In genomic region chr2:218635719-218636118, GRCh38 we compare ENCODE assay signal across 30 cellular contexts.
"Had no signal": no experiment of that assay in that cellular context is flagged by ENCODE, and none has a peak within 500 bp of the region (broad histone marks: within the 10 kb centered on the region; RNA-seq: fewer than 3 reads in every experiment).

No MANE protein-coding gene starts in this region.

- H3K9me3 Mint-ChIP-seq: naive thymus-derived CD8-positive, alpha-beta T cell; natural killer cell treated with Interleukin-12 subunit alpha and Interleukin-12 subunit beta and Interleukin-15 and Interleukin-18, amount 100 ng/mL, for 72 hours; nephron progenitor cell; neural crest cell; stimulated activated effector memory CD8-positive, alpha-beta T cell treated with anti-CD3 and anti-CD28 coated beads, Interleukin-12 subunit alpha, Interleukin-12 subunit beta, amount 100 ng/mL, for 72 hours; stimulated activated naive CD8-positive, alpha-beta T cell treated with anti-CD3 and anti-CD28 coated beads, Interleukin-15, amount 100 ng/mL, for 72 hours; type B pancreatic cell had no signal

- H3K4me3 ChIP-seq: ovary, psoas muscle, right lobe of liver, sigmoid colon, suprapubic skin, testis, tibial artery, transverse colon, upper lobe of right lung, uterus had no signal

- H3K4me3 Mint-ChIP-seq: naive thymus-derived CD8-positive, alpha-beta T cell; natural killer cell treated with Interleukin-12 subunit alpha and Interleukin-12 subunit beta and Interleukin-15 and Interleukin-18, amount 100 ng/mL, for 72 hours; nephron progenitor cell; neural crest cell; stimulated activated effector memory CD8-positive, alpha-beta T cell treated with anti-CD3 and anti-CD28 coated beads, Interleukin-12 subunit alpha, Interleukin-12 subunit beta, amount 100 ng/mL, for 72 hours; stimulated activated naive CD8-positive, alpha-beta T cell treated with anti-CD3 and anti-CD28 coated beads, Interleukin-15, amount 100 ng/mL, for 72 hours; type B pancreatic cell had no signal

- H3K4me1 ChIP-seq: parathyroid adenoma, psoas muscle, right lobe of liver, sigmoid colon, suprapubic skin, testis, tibial artery, transverse colon, upper lobe of right lung, uterus had no signal

- H3K9me3 ChIP-seq: neutrophil, ovary, psoas muscle, right lobe of liver, sigmoid colon, suprapubic skin, testis, tibial artery, transverse colon, upper lobe of right lung, uterus had no signal

- H3K36me3 ChIP-seq: ovary, uterus had no signal

- H3K27ac ChIP-seq: neutrophil, ovary, parathyroid adenoma, psoas muscle, right lobe of liver, sigmoid colon, suprapubic skin, testis, tibial artery, transverse colon, upper lobe of right lung, uterus had no signal

- H3K4me1 Mint-ChIP-seq: nephron progenitor cell; neural crest cell; stimulated activated effector memory CD8-positive, alpha-beta T cell treated with anti-CD3 and anti-CD28 coated beads, Interleukin-12 subunit alpha, Interleukin-12 subunit beta, amount 100 ng/mL, for 72 hours; stimulated activated naive CD8-positive, alpha-beta T cell treated with anti-CD3 and anti-CD28 coated beads, Interleukin-15, amount 100 ng/mL, for 72 hours had no signal

- DNase-seq: naive thymus-derived CD8-positive, alpha-beta T cell; nephron progenitor cell; nucleus accumbens; ovary; psoas muscle; right cardiac atrium; right lobe of liver; sigmoid colon; small intestine; stimulated activated CD4-positive, alpha-beta T cell treated with anti-CD3 and anti-CD28 coated beads, Interleukin-15, amount 100 ng/mL, for 24 hours; stimulated activated CD4-positive, alpha-beta T cell treated with anti-CD3 and anti-CD28 coated beads, Interleukin-2, amount 100 ng/mL, for 24 hours; stimulated activated CD4-positive, alpha-beta T cell treated with anti-CD3 and anti-CD28 coated beads, Interleukin-2, amount 100 ng/mL, for 48 hours; stimulated activated CD4-positive, alpha-beta T cell treated with anti-CD3 and anti-CD28 coated beads, Interleukin-4, amount 100 ng/mL, for 24 hours; stimulated activated naive CD4-positive, alpha-beta T cell; stimulated activated naive CD8-positive, alpha-beta T cell treated with anti-CD3 and anti-CD28 coated beads, Interleukin-15, amount 100 ng/mL, for 72 hours; stimulated activated naive CD8-positive, alpha-beta T cell treated with anti-CD3 and anti-CD28 coated beads, Interleukin-15, Interleukin-2, amounts not matched to agents 100 U/mL and 50 U/mL, for 24 hours; substantia nigra; testis; tibial artery; transverse colon; upper lobe of right lung; uterus had no signal

- H3K9ac ChIP-seq: parathyroid adenoma had no signal

- ATAC-seq: naive thymus-derived CD8-positive, alpha-beta T cell; natural killer cell treated with Interleukin-12 subunit alpha and Interleukin-12 subunit beta and Interleukin-15 and Interleukin-18, amount 100 ng/mL, for 72 hours; psoas muscle; right cardiac atrium; right lobe of liver; stimulated activated effector memory CD8-positive, alpha-beta T cell treated with anti-CD3 and anti-CD28 coated beads, Interleukin-12 subunit alpha, Interleukin-12 subunit beta, amount 100 ng/mL, for 72 hours; stimulated activated naive CD8-positive, alpha-beta T cell treated with anti-CD3 and anti-CD28 coated beads, Interleukin-15, amount 100 ng/mL, for 72 hours; stimulated activated naive CD8-positive, alpha-beta T cell treated with anti-CD3 and anti-CD28 coated beads, Interleukin-15, Interleukin-2, amounts not matched to agents 100 U/mL and 50 U/mL, for 24 hours; upper lobe of right lung had no signal

- H3K27me3 ChIP-seq: neutrophil, ovary, right lobe of liver, sigmoid colon, suprapubic skin, testis, tibial artery, transverse colon, upper lobe of right lung, uterus had no signal

- H3K27ac Mint-ChIP-seq: natural killer cell treated with Interleukin-12 subunit alpha and Interleukin-12 subunit beta and Interleukin-15 and Interleukin-18, amount 100 ng/mL, for 72 hours; nephron progenitor cell; progenitor cell of endocrine pancreas; stimulated activated effector memory CD8-positive, alpha-beta T cell treated with anti-CD3 and anti-CD28 coated beads, Interleukin-12 subunit alpha, Interleukin-12 subunit beta, amount 100 ng/mL, for 72 hours; stimulated activated naive CD8-positive, alpha-beta T cell treated with anti-CD3 and anti-CD28 coated beads, Interleukin-15, amount 100 ng/mL, for 72 hours; type B pancreatic cell had no signal

- H3K27me3 Mint-ChIP-seq: naive thymus-derived CD8-positive, alpha-beta T cell; natural killer cell treated with Interleukin-12 subunit alpha and Interleukin-12 subunit beta and Interleukin-15 and Interleukin-18, amount 100 ng/mL, for 72 hours; progenitor cell of endocrine pancreas; stimulated activated naive CD8-positive, alpha-beta T cell treated with anti-CD3 and anti-CD28 coated beads, Interleukin-15, amount 100 ng/mL, for 72 hours; type B pancreatic cell had no signal
